1 cellular context compared by ENCODE assay signal in genomic region chr11:62832346-62833234, GRCh38.
TF ChIP-seq lines count a peak whose summit lies in the region.

Gene TEX54, minus strand, starts transcription at chr11:62832841.

TF ChIP-seq in HEK293T, 16 proteins besides CTCF, POLR2A, EP300 and RAD21 (continued from another document):
- no peak for TF ChIP-seq FOXM1 (IDR thresholded peaks at IDR 0.05; ENCODE audit: borderline replicate concordance)
- TF ChIP-seq ELF4 (IDR thresholded peaks at IDR 0.05) = no peak
- no peak for TF ChIP-seq LEF1 (IDR thresholded peaks at IDR 0.05; ENCODE audit: borderline replicate concordance)
- no peak for TF ChIP-seq FOXA1 (IDR thresholded peaks at IDR 0.05)
- TF ChIP-seq FOXK2 (IDR thresholded peaks at IDR 0.05) = no peak
- TF ChIP-seq SP1 (IDR thresholded peaks at IDR 0.05) = no peak
